8 cellular contexts compared by ENCODE assay signal in the genomic region with DNA sequence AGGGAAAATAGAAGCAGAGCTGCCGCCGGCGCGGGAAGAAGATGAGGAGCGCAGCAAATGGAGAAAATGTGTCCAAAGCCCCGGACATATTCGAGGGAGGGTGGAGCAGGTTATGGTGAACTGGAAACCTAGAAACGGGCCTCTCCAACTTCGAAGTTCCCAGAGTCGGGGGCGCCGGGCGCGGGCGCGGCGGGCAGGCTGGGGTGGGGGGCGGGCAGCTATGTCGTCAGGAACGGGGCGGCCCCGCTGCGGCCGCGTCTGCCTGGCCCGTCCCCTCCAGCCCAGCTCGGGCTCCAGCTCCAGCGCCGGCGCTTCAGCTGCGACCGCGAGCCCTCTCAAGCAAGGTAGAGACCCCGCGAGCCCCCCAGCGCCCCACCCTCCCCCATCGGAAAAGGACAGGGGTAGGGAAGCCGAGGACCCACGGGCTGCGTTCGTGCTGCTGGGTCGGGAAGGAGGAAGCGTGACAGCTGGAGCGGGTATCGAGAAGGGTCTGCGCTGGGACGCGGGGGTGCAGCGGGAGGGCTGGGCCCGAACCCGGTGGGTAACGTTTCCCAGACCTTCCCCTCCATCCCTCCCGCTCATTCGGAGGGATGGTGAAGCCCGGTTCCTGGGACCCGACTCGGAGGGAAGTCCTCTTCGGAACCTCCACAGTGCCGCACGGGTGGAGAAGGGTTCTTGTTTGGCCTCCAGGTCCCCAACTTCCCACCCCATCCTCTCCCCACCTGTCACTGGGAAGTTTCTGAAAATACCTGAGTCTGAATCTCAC. TPM values are rescaled to one million over a fixed set of nuclear protein-coding genes. Genes with fewer than 3 reads are reported as not detected.
DNase-seq lines count a peak whose midpoint lies in the region; ATAC-seq and TF ChIP-seq lines count a peak whose summit lies in the region.

No MANE protein-coding gene starts in this region.

- H3K4me3 ChIP-seq in breast epithelium, result peak overlapping the region; percentile 66 to 96 (median 79)
- peak overlapping the region; percentile 47 to 66 (median 66) for H3K4me3 ChIP-seq in gastrocnemius medialis

- TF ChIP-seq CTCF in breast epithelium (IDR thresholded peaks at IDR 0.05) (no peak), gastrocnemius medialis (IDR thresholded peaks at IDR 0.05 in 4 of 5, conservative IDR thresholded peaks at IDR 0.05 in 1 of 5) (no peak)

- CTCF ChIA-PET in activated CD4-positive, alpha-beta T cell treated with anti-CD3 and anti-CD28 coated beads, Interleukin-2, amount 10 ng/mL, durations not matched to agents 7 days and 5 days (lab: Charles Lee), result interaction anchor here (0.6 to 3.1 kb wide), 6 partner anchors 7 to 231 kb away, joined by 3 to 19 read pairs (median 4); a partner anchor contains a TSS

- in situ Hi-C loops in gastrocnemius medialis (cut with MboI; ENCODE audit: low sequenced_read_pairs in 4 of 4), result loop anchor here in 2 of 4 donors (10.0 to 25.0 kb wide), 3 partner anchors 117 to 295 kb away; a partner anchor contains a TSS

- no peaks in the 10 kb centered on the region for H3K27me3 ChIP-seq in breast epithelium
- peaks cover 6 to 34% (median 14%) of the 10 kb centered on the region in 3 donors for H3K27me3 ChIP-seq in gastrocnemius medialis

- H3K4me1 Mint-ChIP-seq in activated CD4-positive, alpha-beta T cell treated with anti-CD3 and anti-CD28 coated beads, Interleukin-2, amount 10 ng/mL, durations not matched to agents 7 days and 5 days, result peaks cover 48% of the 10 kb centered on the region

- peak overlapping the region; percentile 89 for H3K4me3 Mint-ChIP-seq in activated CD4-positive, alpha-beta T cell treated with anti-CD3 and anti-CD28 coated beads, Interleukin-2, amount 10 ng/mL, durations not matched to agents 7 days and 5 days

- H3K27me3 Mint-ChIP-seq in activated CD4-positive, alpha-beta T cell treated with anti-CD3 and anti-CD28 coated beads, Interleukin-2, amount 10 ng/mL, durations not matched to agents 7 days and 5 days, result no peaks in the 10 kb centered on the region

- H3K27ac ChIP-seq in breast epithelium, result peak overlapping the region; percentile 85 to 89
- peak overlapping the region; percentile 41 to 74 (median 61) for H3K27ac ChIP-seq in gastrocnemius medialis

- peak overlapping the region; percentile 99 for H3K27ac Mint-ChIP-seq in activated CD4-positive, alpha-beta T cell treated with anti-CD3 and anti-CD28 coated beads, Interleukin-2, amount 10 ng/mL, durations not matched to agents 7 days and 5 days

- H3K9me3 ChIP-seq in breast epithelium (no peaks in the 10 kb centered on the region), gastrocnemius medialis (no peaks in the 10 kb centered on the region)

- H3K4me1 ChIP-seq in breast epithelium (peaks cover 4 to 20% of the 10 kb centered on the region in 2 donors), gastrocnemius medialis (peaks cover 20 to 31% of the 10 kb centered on the region in 2 donors)

- H3K36me3 ChIP-seq in breast epithelium (no peaks in the 10 kb centered on the region), gastrocnemius medialis (no peaks in the 10 kb centered on the region)

- POLR2A ChIA-PET in activated CD4-positive, alpha-beta T cell treated with anti-CD3 and anti-CD28 coated beads, Interleukin-2, amount 10 ng/mL, durations not matched to agents 7 days and 5 days (lab: Charles Lee), result interaction anchor here (0.6 kb wide), 2 partner anchors 114 to 537 kb away, joined by 3 to 5 read pairs; a partner anchor contains a TSS

- TF ChIP-seq POLR2A in breast epithelium (IDR thresholded peaks at IDR 0.05) (no peak), gastrocnemius medialis (IDR thresholded peaks at IDR 0.05) (peak; percentile 9 to 23)

- intact Hi-C loops in breast epithelium (cut with DNase I; ENCODE audit: low total_unique reads), result loop anchor here (10.0 kb wide), 1 partner anchor 97 kb away; no protein-coding TSS in a partner anchor
- intact Hi-C loops in gastrocnemius medialis (cut with DNase I; ENCODE audit: low total_unique reads), result no loop called here

- H3K9me3 Mint-ChIP-seq in activated CD4-positive, alpha-beta T cell treated with anti-CD3 and anti-CD28 coated beads, Interleukin-2, amount 10 ng/mL, durations not matched to agents 7 days and 5 days, result no peaks in the 10 kb centered on the region

- ATAC-seq in gastrocnemius medialis, result peak in 1 of 2 donors; percentile 33
- no peak for ATAC-seq in GM18867 (IDR thresholded peaks at IDR 0.05; ENCODE audit: unreplicated experiment)
- ATAC-seq in HG03521 (IDR thresholded peaks at IDR 0.05; ENCODE audit: unreplicated experiment), result no peak

- peaks cover 69% of the 10 kb centered on the region for H3K36me3 Mint-ChIP-seq in activated CD4-positive, alpha-beta T cell treated with anti-CD3 and anti-CD28 coated beads, Interleukin-2, amount 10 ng/mL, durations not matched to agents 7 days and 5 days (ENCODE audit: low read depth)

- peak; percentile 29 for DNase-seq in activated CD4-positive, alpha-beta T cell treated with anti-CD3 and anti-CD28 coated beads, Interleukin-2, amount 10 ng/mL, durations not matched to agents 7 days and 5 days
- no peak for DNase-seq in activated CD4-positive, alpha-beta T cell treated with anti-CD3 and anti-CD28 coated beads, Interleukin-2, amount 50 U/mL, for 4 hours
- DNase-seq in RPMI7951 (ENCODE audit: low read depth), result peak; percentile 40
- peak in 1 of 2 donors; percentile 43 for DNase-seq in breast epithelium (ENCODE audit: low spot score in 2 of 2)
- peak; percentile 76 for DNase-seq in iPS-NIHi7 (ENCODE audit: extremely low spot score)
- DNase-seq in gastrocnemius medialis, result peak; percentile 13 to 21

RNA-seq across cellular contexts. Expression of a gene that starts 1.0 kb away (rescaled TPM):
- 100 to 1,000 TPM; 766 to 771 TPM for total RNA-seq in activated CD4-positive, alpha-beta T cell treated with anti-CD3 and anti-CD28 coated beads, Interleukin-2, amount 10 ng/mL, durations not matched to agents 7 days and 5 days
- 16.9 and 23.6 TPM in 2 replicates for total RNA-seq in RPMI7951 (2014; rRNA removed; shearing (Covaris generic))
- total RNA-seq in breast epithelium, result 10 to 100 TPM; 25.1 to 50.5 (median 44.2) TPM
- total RNA-seq in gastrocnemius medialis, result 1 to 10 TPM; 1.9 to 5.0 (median 2.6) TPM

RNA-seq across cellular contexts. Expression of a gene that starts 4.3 kb away (rescaled TPM):
- 10 to 100 TPM; 50.3 to 50.7 TPM for total RNA-seq in activated CD4-positive, alpha-beta T cell treated with anti-CD3 and anti-CD28 coated beads, Interleukin-2, amount 10 ng/mL, durations not matched to agents 7 days and 5 days
- 21.7 and 22.0 TPM in 2 replicates for total RNA-seq in RPMI7951 (2014; rRNA removed; shearing (Covaris generic))
- total RNA-seq in breast epithelium (10 to 100 TPM; 25.9 to 38.1 (median 33.0) TPM), gastrocnemius medialis (10 to 100 TPM; 12.8 to 24.5 (median 15.9) TPM)

RNA-seq across cellular contexts. Expression of a gene that starts 33.9 kb away (rescaled TPM):
- under 1 TPM in 1 of 2 experiments, not detected in 1; 0.37 TPM for total RNA-seq in activated CD4-positive, alpha-beta T cell treated with anti-CD3 and anti-CD28 coated beads, Interleukin-2, amount 10 ng/mL, durations not matched to agents 7 days and 5 days
- total RNA-seq in RPMI7951 (2014; rRNA removed; shearing (Covaris generic)), result 0.84 and 1.1 TPM in 2 replicates
- total RNA-seq in breast epithelium (10 to 100 TPM in 1 of 3 donors, 1 to 10 TPM in 2; 4.7 to 18.7 (median 7.4) TPM), gastrocnemius medialis (1 to 10 TPM in 1 of 4 donors, under 1 TPM in 1, not detected in 2; 0.73 to 2.0 TPM)

RNA-seq across cellular contexts. Expression of a gene that starts 34.7 kb away (rescaled TPM):
- total RNA-seq in activated CD4-positive, alpha-beta T cell treated with anti-CD3 and anti-CD28 coated beads, Interleukin-2, amount 10 ng/mL, durations not matched to agents 7 days and 5 days, result 100 to 1,000 TPM in 1 of 2 experiments, 10 to 100 TPM in 1; 96.6 to 106 TPM
- total RNA-seq in RPMI7951 (2014; rRNA removed; shearing (Covaris generic)), result 54.7 and 85.4 TPM in 2 replicates
- total RNA-seq in breast epithelium (10 to 100 TPM in 2 of 3 donors, 1 to 10 TPM in 1; 8.2 to 27.2 (median 27.1) TPM), gastrocnemius medialis (10 to 100 TPM in 1 of 4 donors, 1 to 10 TPM in 3; 6.4 to 11.7 (median 8.1) TPM)

RNA-seq across cellular contexts. Expression of a gene that starts 41.9 kb away (rescaled TPM):
- 10 to 100 TPM; 56.9 to 58.1 TPM for total RNA-seq in activated CD4-positive, alpha-beta T cell treated with anti-CD3 and anti-CD28 coated beads, Interleukin-2, amount 10 ng/mL, durations not matched to agents 7 days and 5 days
- 39.2 and 45.1 TPM in 2 replicates for total RNA-seq in RPMI7951 (2014; rRNA removed; shearing (Covaris generic))
- 10 to 100 TPM; 74.9 to 98.8 (median 75.7) TPM for total RNA-seq in breast epithelium
- total RNA-seq in gastrocnemius medialis, result 10 to 100 TPM; 75.5 to 84.9 (median 81.8) TPM

Comparison
In these comparisons a context has a peak if more than half of its experiments do, and no peak if none do; other contexts are left out.
1. DNase-seq: peak in activated CD4-positive, alpha-beta T cell treated with anti-CD3 and anti-CD28 coated beads, Interleukin-2, amount 10 ng/mL, durations not matched to agents 7 days and 5 days (single experiment), RPMI7951 (single experiment), iPS-NIHi7 (single experiment) and gastrocnemius medialis (2 of 2); none in activated CD4-positive, alpha-beta T cell treated with anti-CD3 and anti-CD28 coated beads, Interleukin-2, amount 50 U/mL, for 4 hours (0 of 2).
2. RNA of a gene that starts 1.0 kb away (total RNA-seq): 766 to 771 TPM in activated CD4-positive, alpha-beta T cell treated with anti-CD3 and anti-CD28 coated beads, Interleukin-2, amount 10 ng/mL, durations not matched to agents 7 days and 5 days; 25.1 to 50.5 TPM in breast epithelium, 16.9 to 23.6 TPM in RPMI7951 and 1.9 to 5.0 TPM in gastrocnemius medialis; every median in the first group is over 10 times any median in the second.